9 cellular contexts compared by ENCODE assay signal in genomic region chr4:139692300-139693012, GRCh38. TPM values are rescaled to one million over a fixed set of nuclear protein-coding genes. Genes with fewer than 3 reads are reported as not detected.
DNase-seq lines count a peak whose midpoint lies in the region; TF ChIP-seq lines count a peak whose summit lies in the region.
"Had no signal": no experiment of that assay in that cellular context is flagged by ENCODE, and none has a peak within 500 bp of the region (broad histone marks: within the 10 kb centered on the region; RNA-seq: fewer than 3 reads in every experiment).

No MANE protein-coding gene starts in this region.

- in situ Hi-C loops in GM13976 (cut with MboI; ENCODE audit: low sequenced_read_pairs, unreplicated experiment), result no loop called here

- H3K4me3 ChIP-seq in epithelial cell of proximal tubule (ENCODE audit: low read depth, low read length), result no peak overlapping the region
- H3K4me3 ChIP-seq: colonic mucosa had no signal

- peak; percentile 29 for DNase-seq in GM13976 (ENCODE audit: low spot score)
- peak; percentile 81 for DNase-seq in NCI-H1694 (lab: John Stamatoyannopoulos, UW)
- no peak for DNase-seq in epithelial cell of proximal tubule (ENCODE audit: low read depth)
- DNase-seq in putamen (ENCODE audit: low spot score), result peak; percentile 3
- DNase-seq in NCI-H1105 (lab: John Stamatoyannopoulos, UW), result no peak
- DNase-seq in epidermal melanocyte (ENCODE audit: insufficient read length, low spot score), result no peak
- no peak for DNase-seq in stimulated activated CD4-positive, alpha-beta T cell treated with anti-CD3 and anti-CD28 coated beads, Interleukin-2, amount 100 ng/mL, for 48 hours
- DNase-seq: colonic mucosa, naive B cell had no signal

- no peak for TF ChIP-seq CTCF in GM13976 (IDR thresholded peaks at IDR 0.05; ENCODE audit: borderline replicate concordance, control extremely low read depth, extremely low read depth, insufficient read depth, missing control alignments)
- TF ChIP-seq CTCF in epithelial cell of proximal tubule (conservative IDR thresholded peaks at IDR 0.05; ENCODE audit: low read depth, low read length), result peak; percentile 32

RNA-seq across cellular contexts. Expression of gene MGST2, which starts 26.8 kb away (rescaled TPM):
- 56.7 and 66.3 TPM in 2 replicates for total RNA-seq in epithelial cell of proximal tubule

Comparison
In these comparisons a context has a peak if more than half of its experiments do, and no peak if none do; other contexts are left out.
1. DNase-seq: peak in GM13976 (single experiment), NCI-H1694 (single experiment) and putamen (single experiment); none in epithelial cell of proximal tubule (single experiment), NCI-H1105 (single experiment), epidermal melanocyte (single experiment) and stimulated activated CD4-positive, alpha-beta T cell treated with anti-CD3 and anti-CD28 coated beads, Interleukin-2, amount 100 ng/mL, for 48 hours (0 of 2).